1 cellular context compared by ENCODE assay signal in the genomic region with DNA sequence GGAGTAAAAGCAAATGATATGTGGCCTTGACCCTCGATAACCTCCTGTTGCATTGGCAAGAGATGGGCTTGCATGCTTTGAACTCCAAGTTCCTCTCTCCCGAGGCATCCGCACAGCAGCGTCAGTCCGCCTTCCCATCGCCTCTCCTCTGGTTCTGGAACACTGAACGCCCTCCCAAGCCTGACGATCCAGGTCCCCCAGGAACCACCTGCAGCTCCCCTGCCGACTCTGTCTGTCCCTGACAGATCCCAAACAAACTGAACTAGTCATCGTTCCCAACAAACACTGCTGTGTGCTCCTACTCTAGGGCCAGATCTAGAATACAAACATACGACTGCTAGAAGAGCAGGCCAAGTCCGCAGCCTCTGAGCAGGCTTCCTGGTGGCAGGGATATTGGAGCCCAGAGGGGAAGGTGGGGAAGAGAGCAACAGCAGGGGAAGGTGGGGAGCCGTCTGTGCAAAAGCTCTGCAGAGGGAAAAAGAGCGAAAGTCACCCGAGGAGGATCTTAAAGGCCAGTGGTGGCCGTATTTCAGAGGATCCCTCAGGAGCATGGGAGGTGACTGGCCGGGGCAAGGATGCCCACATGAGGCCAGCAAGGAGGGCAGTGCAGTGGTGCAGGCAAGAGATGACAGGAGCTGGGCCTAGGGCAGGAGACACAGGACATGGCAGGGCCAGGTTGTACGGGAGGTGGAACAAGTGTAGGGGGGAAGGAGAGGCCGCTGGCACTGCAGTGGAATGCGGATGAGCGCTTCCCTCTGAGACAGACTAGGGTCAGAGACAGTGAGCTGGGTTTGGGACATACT.
TF ChIP-seq lines count a peak whose summit lies in the region.

No MANE protein-coding gene starts in this region.

TF ChIP-seq in WTC11, 78 proteins besides CTCF, POLR2A, EP300 and RAD21 (continued from another document):
- TF ChIP-seq, protein P1, sequence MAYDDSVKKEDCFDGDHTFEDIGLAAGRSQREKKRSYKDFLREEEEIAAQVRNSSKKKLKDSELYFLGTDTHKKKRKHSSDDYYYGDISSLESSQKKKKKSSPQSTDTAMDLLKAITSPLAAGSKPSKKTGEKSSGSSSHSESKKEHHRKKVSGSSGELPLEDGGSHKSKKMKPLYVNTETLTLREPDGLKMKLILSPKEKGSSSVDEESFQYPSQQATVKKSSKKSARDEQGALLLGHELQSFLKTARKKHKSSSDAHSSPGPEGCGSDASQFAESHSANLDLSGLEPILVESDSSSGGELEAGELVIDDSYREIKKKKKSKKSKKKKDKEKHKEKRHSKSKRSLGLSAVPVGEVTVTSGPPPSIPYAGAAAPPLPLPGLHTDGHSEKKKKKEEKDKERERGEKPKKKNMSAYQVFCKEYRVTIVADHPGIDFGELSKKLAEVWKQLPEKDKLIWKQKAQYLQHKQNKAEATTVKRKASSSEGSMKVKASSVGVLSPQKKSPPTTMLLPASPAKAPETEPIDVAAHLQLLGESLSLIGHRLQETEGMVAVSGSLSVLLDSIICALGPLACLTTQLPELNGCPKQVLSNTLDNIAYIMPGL (CRISPR knock-in tag; IDR thresholded peaks at IDR 0.05) = no peak
- TF ChIP-seq MYBL2 (CRISPR knock-in tag; IDR thresholded peaks at IDR 0.05) (no peak), PRRX2 (CRISPR knock-in tag; IDR thresholded peaks at IDR 0.05) (no peak)
